In genomic region chr12:104138747-104139186, GRCh38 we compare ENCODE assay signal across 8 cellular contexts. TPM values are rescaled to one million over a fixed set of nuclear protein-coding genes. Genes with fewer than 3 reads are reported as not detected.
A peak's percentile ranks its signal among the peaks of the same experiment; 100 is the strongest.
DNase-seq lines count a peak whose midpoint lies in the region; ATAC-seq and TF ChIP-seq lines count a peak whose summit lies in the region.

No MANE protein-coding gene starts in this region.

- no peak for DNase-seq in central memory CD8-positive, alpha-beta T cell (ENCODE audit: low spot score in 2 of 2)
- DNase-seq in medulla oblongata (ENCODE audit: extremely low spot score) (peak; percentile 21), aorta (no peak), Ammon's horn (ENCODE audit: low spot score) (no peak)

- H3K27me3 ChIP-seq in HUES48 (ENCODE audit: control insufficient read depth, insufficient read depth, low read length): no peaks in the 10 kb centered on the region; the same call in 1 of the 2 replicates
- H3K27me3 ChIP-seq in aorta (ENCODE audit: control insufficient read depth in 1 of 2, insufficient read depth in 2 of 2, low read length in 1 of 2): no peaks in the 10 kb centered on the region

- H3K9me3 ChIP-seq in HUES48 (ENCODE audit: control insufficient read depth, insufficient read depth, low read length) (no peaks in the 10 kb centered on the region), aorta (ENCODE audit: control insufficient read depth, low read length) (no peaks in the 10 kb centered on the region)

- ATAC-seq in central memory CD8-positive, alpha-beta T cell (replicated peaks; ENCODE audit: extremely low read depth, poor library complexity, severe bottlenecking): no peak
- peak; percentile 40 for ATAC-seq in aorta (ENCODE audit: low FRiP score)
- ATAC-seq in GM19395 (IDR thresholded peaks at IDR 0.05; ENCODE audit: unreplicated experiment): no peak
- ATAC-seq in GM19397 (IDR thresholded peaks at IDR 0.05; ENCODE audit: unreplicated experiment): no peak

- H3K4me1 Mint-ChIP-seq in central memory CD8-positive, alpha-beta T cell: peaks cover 12% of the 10 kb centered on the region

- no peaks in the 10 kb centered on the region for H3K9me3 Mint-ChIP-seq in central memory CD8-positive, alpha-beta T cell

- H3K4me1 ChIP-seq in HUES48 (ENCODE audit: control insufficient read depth, insufficient read depth, low read length) (peaks cover 17% of the 10 kb centered on the region), aorta (ENCODE audit: control insufficient read depth in 1 of 2, insufficient read depth in 2 of 2, low read length in 2 of 2) (no peaks in the 10 kb centered on the region)

- WGBS in aorta, 2 donors: 7 to 16% methylated on average over 9 of the region's 9 CpGs

- intact Hi-C loops in aorta (cut with DNase I): loop anchor here in 1 of 2 donors (5.0 kb wide), 1 partner anchor 39 kb away; no protein-coding TSS in a partner anchor

- H3K4me3 Mint-ChIP-seq in central memory CD8-positive, alpha-beta T cell: peak overlapping the region; percentile 67

- H3K9ac ChIP-seq in HUES48 (ENCODE audit: low read depth, low read length): peak overlapping the region; percentile 62

- TF ChIP-seq CTCF in 22Rv1 (IDR thresholded peaks at IDR 0.05): no peak

- H3K27me3 Mint-ChIP-seq in central memory CD8-positive, alpha-beta T cell: no peaks in the 10 kb centered on the region

- H3K36me3 Mint-ChIP-seq in central memory CD8-positive, alpha-beta T cell (ENCODE audit: insufficient read depth): peaks cover 3% of the 10 kb centered on the region

- no peak overlapping the region for H3K27ac Mint-ChIP-seq in central memory CD8-positive, alpha-beta T cell (ENCODE audit: low read depth)

- H3K36me3 ChIP-seq in HUES48 (ENCODE audit: control insufficient read depth, insufficient read depth, low read length) (peaks cover 16% of the 10 kb centered on the region), aorta (ENCODE audit: control insufficient read depth in 1 of 2, insufficient read depth in 2 of 2, low read length in 1 of 2) (peaks cover 0 to 3% of the 10 kb centered on the region in 2 donors)

- peak overlapping the region; percentile 52 for H3K4me3 ChIP-seq in HUES48 (ENCODE audit: low read depth, low read length)
- H3K4me3 ChIP-seq in aorta (ENCODE audit: low read length in 2 of 2): peak overlapping the region; percentile 5 to 9

- H3K27ac ChIP-seq in 22Rv1 (peak overlapping the region; percentile 99; the same call in 1 of the 2 replicates), HUES48 (ENCODE audit: low read depth, low read length) (peak overlapping the region; percentile 69), aorta (ENCODE audit: low read depth in 1 of 2, low read length in 2 of 2) (peak overlapping the region; percentile 2 to 73)

RNA-seq across cellular contexts. Expression of gene NFYB, which starts 0.8 kb away (rescaled TPM):
- 10 to 100 TPM; 44.1 to 59.2 TPM for total RNA-seq in aorta
- polyA plus RNA-seq in aorta: 100 to 1,000 TPM in 1 of 2 donors, 10 to 100 TPM in 1; 67.6 to 121 TPM

Comparison
In these comparisons a context has a peak if more than half of its experiments do, and no peak if none do; other contexts are left out.
1. H3K27ac ChIP-seq: peak in every context shown above with its lines; median percentile 99 in 22Rv1; 69 in HUES48; 38 in aorta.